Comparison of ENCODE assay signal across 10 cellular contexts in genomic region chr11:93444671-93445073, GRCh38.
A peak's percentile ranks its signal among the peaks of the same experiment; 100 is the strongest.
DNase-seq lines count a peak whose midpoint lies in the region; ATAC-seq and TF ChIP-seq lines count a peak whose summit lies in the region.
"Had no signal": no experiment of that assay in that cellular context is flagged by ENCODE, and none has a peak within 500 bp of the region (broad histone marks: within the 10 kb centered on the region; RNA-seq: fewer than 3 reads in every experiment).

No MANE protein-coding gene starts in this region.

- CTCF ChIA-PET in activated CD8-positive, alpha-beta T cell treated with anti-CD3 and anti-CD28 coated beads for 36 hours (lab: Charles Lee), result no interaction called here
- CTCF ChIA-PET in activated CD8-positive, alpha-beta T cell treated with anti-CD3 and anti-CD28 coated beads, Interleukin-2, amount 10 ng/mL, durations not matched to agents 7 days and 5 days (lab: Charles Lee), result no interaction called here

- intact Hi-C loops in activated CD8-positive, alpha-beta T cell treated with anti-CD3 and anti-CD28 coated beads for 36 hours (cut with micrococcal nuclease), result no loop called here

- H3K4me1 Mint-ChIP-seq in activated CD8-positive, alpha-beta T cell treated with anti-CD3 and anti-CD28 coated beads for 36 hours (ENCODE audit: low read depth), result no peaks in the 10 kb centered on the region
- H3K4me1 Mint-ChIP-seq in activated CD8-positive, alpha-beta T cell treated with anti-CD3 and anti-CD28 coated beads, Interleukin-2, amount 10 ng/mL, durations not matched to agents 7 days and 5 days (ENCODE audit: low read depth), result no peaks in the 10 kb centered on the region

- H3K4me3 Mint-ChIP-seq in activated CD8-positive, alpha-beta T cell treated with anti-CD3 and anti-CD28 coated beads for 36 hours, result no peak overlapping the region
- no peak overlapping the region for H3K4me3 Mint-ChIP-seq in activated CD8-positive, alpha-beta T cell treated with anti-CD3 and anti-CD28 coated beads, Interleukin-2, amount 10 ng/mL, durations not matched to agents 7 days and 5 days

- ATAC-seq in activated CD8-positive, alpha-beta T cell treated with anti-CD3 and anti-CD28 coated beads for 36 hours, result peak; percentile 62
- ATAC-seq in activated CD8-positive, alpha-beta T cell treated with anti-CD3 and anti-CD28 coated beads, Interleukin-2, amount 10 ng/mL, durations not matched to agents 7 days and 5 days, result no peak
- ATAC-seq in HG02885 (IDR thresholded peaks at IDR 0.05; ENCODE audit: poor library complexity, unreplicated experiment), result no peak
- ATAC-seq in HG02870 (IDR thresholded peaks at IDR 0.05; ENCODE audit: unreplicated experiment), result no peak

- no peaks in the 10 kb centered on the region for H3K36me3 Mint-ChIP-seq in activated CD8-positive, alpha-beta T cell treated with anti-CD3 and anti-CD28 coated beads for 36 hours (ENCODE audit: low read depth)
- no peaks in the 10 kb centered on the region for H3K36me3 Mint-ChIP-seq in activated CD8-positive, alpha-beta T cell treated with anti-CD3 and anti-CD28 coated beads, Interleukin-2, amount 10 ng/mL, durations not matched to agents 7 days and 5 days (ENCODE audit: low read depth)

- no peak overlapping the region for H3K27ac Mint-ChIP-seq in activated CD8-positive, alpha-beta T cell treated with anti-CD3 and anti-CD28 coated beads for 36 hours
- H3K27ac Mint-ChIP-seq in activated CD8-positive, alpha-beta T cell treated with anti-CD3 and anti-CD28 coated beads, Interleukin-2, amount 10 ng/mL, durations not matched to agents 7 days and 5 days, result no peak overlapping the region

- peaks cover 2% of the 10 kb centered on the region for H3K9me3 Mint-ChIP-seq in activated CD8-positive, alpha-beta T cell treated with anti-CD3 and anti-CD28 coated beads for 36 hours
- H3K9me3 Mint-ChIP-seq in activated CD8-positive, alpha-beta T cell treated with anti-CD3 and anti-CD28 coated beads, Interleukin-2, amount 10 ng/mL, durations not matched to agents 7 days and 5 days (ENCODE audit: insufficient read depth), result no peaks in the 10 kb centered on the region

- POLR2A ChIA-PET in activated CD8-positive, alpha-beta T cell treated with anti-CD3 and anti-CD28 coated beads for 36 hours (lab: Charles Lee), result interaction anchor here (0.6 kb wide), 1 partner anchor 31 kb away, joined by 3 read pairs; no protein-coding TSS in a partner anchor
- POLR2A ChIA-PET in activated CD8-positive, alpha-beta T cell treated with anti-CD3 and anti-CD28 coated beads, Interleukin-2, amount 10 ng/mL, durations not matched to agents 7 days and 5 days (lab: Charles Lee), result interaction anchor here (0.7 kb wide), 1 partner anchor 105 kb away, joined by 3 read pairs; no protein-coding TSS in a partner anchor

- no peak for TF ChIP-seq CTCF in activated CD8-positive, alpha-beta T cell treated with anti-CD3 and anti-CD28 coated beads for 36 hours (IDR thresholded peaks at IDR 0.05)
- no peak for TF ChIP-seq CTCF in fibroblast of pulmonary artery (IDR thresholded peaks at IDR 0.05; ENCODE audit: low read length, missing control alignments)

- peaks cover 2% of the 10 kb centered on the region for H3K27me3 Mint-ChIP-seq in activated CD8-positive, alpha-beta T cell treated with anti-CD3 and anti-CD28 coated beads for 36 hours
- no peaks in the 10 kb centered on the region for H3K27me3 Mint-ChIP-seq in activated CD8-positive, alpha-beta T cell treated with anti-CD3 and anti-CD28 coated beads, Interleukin-2, amount 10 ng/mL, durations not matched to agents 7 days and 5 days (ENCODE audit: low read depth)

- H3K4me3 ChIP-seq in fibroblast of pulmonary artery (replicated peaks; ENCODE audit: low read depth, low read length), result no peak overlapping the region
- H3K4me3 ChIP-seq: dorsolateral prefrontal cortex had no signal

- peak; percentile 70 for DNase-seq in activated CD8-positive, alpha-beta T cell treated with anti-CD3 and anti-CD28 coated beads for 36 hours
- no peak for DNase-seq in activated CD8-positive, alpha-beta T cell treated with anti-CD3 and anti-CD28 coated beads, Interleukin-2, amount 10 ng/mL, durations not matched to agents 7 days and 5 days
- DNase-seq in T follicular helper cell (ENCODE audit: low read depth) (peak; percentile 51), fibroblast of pulmonary artery (ENCODE audit: low read depth) (peak; percentile 42), activated gamma-delta T cell treated with Interleukin-2 at 50 U/mL for 16 hours (no peak)
- DNase-seq in stimulated activated CD4-positive, alpha-beta T cell treated with anti-CD3 and anti-CD28 coated beads, Interleukin-4, amount 100 ng/mL, for 4 hours, result peak; percentile 2 to 8
- DNase-seq: NCI-H146 had no signal

Comparison
In these comparisons a context has a peak if more than half of its experiments do, and no peak if none do; other contexts are left out.
1. DNase-seq: peak in activated CD8-positive, alpha-beta T cell treated with anti-CD3 and anti-CD28 coated beads for 36 hours (single experiment), T follicular helper cell (single experiment), fibroblast of pulmonary artery (single experiment) and stimulated activated CD4-positive, alpha-beta T cell treated with anti-CD3 and anti-CD28 coated beads, Interleukin-4, amount 100 ng/mL, for 4 hours (2 of 2); none in activated CD8-positive, alpha-beta T cell treated with anti-CD3 and anti-CD28 coated beads, Interleukin-2, amount 10 ng/mL, durations not matched to agents 7 days and 5 days (single experiment) and activated gamma-delta T cell treated with Interleukin-2 at 50 U/mL for 16 hours (single experiment).